2 cellular contexts compared by ENCODE assay signal in the genomic region with DNA sequence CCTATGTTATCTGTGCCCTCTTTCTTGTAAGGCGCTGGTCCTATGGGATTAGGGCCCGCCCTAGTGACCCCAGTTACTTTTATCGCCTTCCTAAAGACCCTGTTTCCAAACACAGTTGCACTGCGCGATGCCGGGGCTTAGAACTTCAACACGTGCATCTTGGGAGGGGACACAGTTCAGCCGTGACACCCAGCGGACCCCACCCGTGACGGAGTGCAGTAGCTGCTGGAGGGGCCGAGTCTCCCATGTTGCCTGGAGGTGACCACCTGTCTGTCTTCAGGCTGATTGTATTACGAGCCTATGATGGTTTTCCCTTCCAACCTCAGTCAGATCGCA.
TF ChIP-seq lines count a peak whose summit lies in the region.

No MANE protein-coding gene starts in this region.

TF ChIP-seq in SK-N-SH, 30 proteins besides CTCF, POLR2A, EP300 and RAD21 (continued from another document):
- TF ChIP-seq USF1 (IDR thresholded peaks at IDR 0.05; ENCODE audit: borderline replicate concordance, low read depth) (no peak), FOXJ3 (CRISPR knock-in tag; IDR thresholded peaks at IDR 0.05) (no peak), IRF3 (IDR thresholded peaks at IDR 0.05; ENCODE audit: low read depth, low read length) (no peak), TAF1 (IDR thresholded peaks at IDR 0.05; ENCODE audit: borderline replicate concordance, low read depth, low read length) (no peak), GATA2 (CRISPR knock-in tag; IDR thresholded peaks at IDR 0.05) (no peak), JUND (IDR thresholded peaks at IDR 0.05) (no peak), NFIC (IDR thresholded peaks at IDR 0.05; ENCODE audit: borderline replicate concordance) (no peak)

TF ChIP-seq in SK-N-SH treated with all-trans-retinoic acid at 6 μM for 48 hours, 23 proteins besides CTCF, POLR2A, EP300 and RAD21 (continued from another document):
- TF ChIP-seq SNAI2 (CRISPR knock-in tag; IDR thresholded peaks at IDR 0.05) (no peak), ESRRG (CRISPR knock-in tag; IDR thresholded peaks at IDR 0.05) (no peak), CSRNP3 (CRISPR knock-in tag; IDR thresholded peaks at IDR 0.05) (no peak), PPARA (CRISPR knock-in tag; IDR thresholded peaks at IDR 0.05; ENCODE audit: borderline replicate concordance) (no peak), GLIS3 (CRISPR knock-in tag; IDR thresholded peaks at IDR 0.05) (no peak), ZNF8 (CRISPR knock-in tag; IDR thresholded peaks at IDR 0.05) (no peak), BACH2 (CRISPR knock-in tag; IDR thresholded peaks at IDR 0.05; ENCODE audit: borderline replicate concordance) (no peak), POU6F1 (CRISPR knock-in tag; IDR thresholded peaks at IDR 0.05; ENCODE audit: borderline replicate concordance, low read depth) (no peak), ISL1 (CRISPR knock-in tag; IDR thresholded peaks at IDR 0.05) (no peak), CREB5 (CRISPR knock-in tag; IDR thresholded peaks at IDR 0.05; ENCODE audit: low read depth) (no peak), ZFP30 (CRISPR knock-in tag; IDR thresholded peaks at IDR 0.05) (no peak), ZC3H10 (CRISPR knock-in tag; IDR thresholded peaks at IDR 0.05) (no peak)
- TF ChIP-seq, protein P1, sequence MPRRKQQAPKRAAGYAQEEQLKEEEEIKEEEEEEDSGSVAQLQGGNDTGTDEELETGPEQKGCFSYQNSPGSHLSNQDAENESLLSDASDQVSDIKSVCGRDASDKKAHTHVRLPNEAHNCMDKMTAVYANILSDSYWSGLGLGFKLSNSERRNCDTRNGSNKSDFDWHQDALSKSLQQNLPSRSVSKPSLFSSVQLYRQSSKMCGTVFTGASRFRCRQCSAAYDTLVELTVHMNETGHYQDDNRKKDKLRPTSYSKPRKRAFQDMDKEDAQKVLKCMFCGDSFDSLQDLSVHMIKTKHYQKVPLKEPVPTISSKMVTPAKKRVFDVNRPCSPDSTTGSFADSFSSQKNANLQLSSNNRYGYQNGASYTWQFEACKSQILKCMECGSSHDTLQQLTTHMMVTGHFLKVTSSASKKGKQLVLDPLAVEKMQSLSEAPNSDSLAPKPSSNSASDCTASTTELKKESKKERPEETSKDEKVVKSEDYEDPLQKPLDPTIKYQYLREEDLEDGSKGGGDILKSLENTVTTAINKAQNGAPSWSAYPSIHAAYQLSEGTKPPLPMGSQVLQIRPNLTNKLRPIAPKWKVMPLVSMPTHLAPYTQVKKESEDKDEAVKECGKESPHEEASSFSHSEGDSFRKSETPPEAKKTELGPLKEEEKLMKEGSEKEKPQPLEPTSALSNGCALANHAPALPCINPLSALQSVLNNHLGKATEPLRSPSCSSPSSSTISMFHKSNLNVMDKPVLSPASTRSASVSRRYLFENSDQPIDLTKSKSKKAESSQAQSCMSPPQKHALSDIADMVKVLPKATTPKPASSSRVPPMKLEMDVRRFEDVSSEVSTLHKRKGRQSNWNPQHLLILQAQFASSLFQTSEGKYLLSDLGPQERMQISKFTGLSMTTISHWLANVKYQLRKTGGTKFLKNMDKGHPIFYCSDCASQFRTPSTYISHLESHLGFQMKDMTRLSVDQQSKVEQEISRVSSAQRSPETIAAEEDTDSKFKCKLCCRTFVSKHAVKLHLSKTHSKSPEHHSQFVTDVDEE (CRISPR knock-in tag; IDR thresholded peaks at IDR 0.05) = no peak
